8 cellular contexts compared by ENCODE assay signal in genomic region chr1:35556494-35557117, GRCh38. TPM values are rescaled to one million over a fixed set of nuclear protein-coding genes. Genes with fewer than 3 reads are reported as not detected.
DNase-seq lines count a peak whose midpoint lies in the region; ATAC-seq, FAIRE-seq and TF ChIP-seq lines count a peak whose summit lies in the region.

No MANE protein-coding gene starts in this region.

- FAIRE-seq in GM12892 (lab: Jason Lieb, UNC), result no peak

- H3F3A ChIP-seq in neural progenitor cell (ENCODE audit: low read depth), result peaks cover 30% of the 10 kb centered on the region

- no peak for TF ChIP-seq POLR2A in GM12892 (IDR thresholded peaks at IDR 0.05; ENCODE audit: low read depth, low read length)

- H3K4me2 ChIP-seq in neural progenitor cell, result peak overlapping the region; percentile 98

- DNase-seq in DMS 273 (lab: John Stamatoyannopoulos, UW; ENCODE audit: unreplicated experiment) (peak; percentile 49), DMS 273 treated with DMSO at 0.1 percent for 48 hours (lab: John Stamatoyannopoulos, UW) (no peak), NT2/D1 (ENCODE audit: low read depth, low spot score) (no peak), neural progenitor cell (ENCODE audit: low spot score) (no peak), GM12892 (ENCODE audit: insufficient read length) (no peak)

- peaks cover 54% of the 10 kb centered on the region for H3K36me3 ChIP-seq in NT2/D1 (ENCODE audit: insufficient read depth, insufficient read length, low read length)
- peaks cover 0 to 23% of the 10 kb centered on the region in 2 donors for H3K36me3 ChIP-seq in duodenal mucosa (ENCODE audit: control insufficient read depth in 1 of 2, insufficient read depth in 2 of 2, low read length in 2 of 2)
- H3K36me3 ChIP-seq in neural progenitor cell, result no peaks in the 10 kb centered on the region

- ATAC-seq in HG02623 (IDR thresholded peaks at IDR 0.05; ENCODE audit: unreplicated experiment), result no peak
- no peak for ATAC-seq in GM18517 (IDR thresholded peaks at IDR 0.05; ENCODE audit: unreplicated experiment)

- H2AFZ ChIP-seq in neural progenitor cell (replicated peaks), result peak overlapping the region; percentile 97

- H3K4me3 ChIP-seq in NT2/D1 (ENCODE audit: insufficient read length, low read depth) (peak overlapping the region; percentile 89), duodenal mucosa (ENCODE audit: low read depth in 1 of 2, low read length in 2 of 2) (peak overlapping the region; percentile 89 to 93), neural progenitor cell (peak overlapping the region; percentile 97)

- no peak for TF ChIP-seq CTCF in neural progenitor cell (IDR thresholded peaks at IDR 0.05)

- H3K36me3 Mint-ChIP-seq in neural progenitor cell, result peaks cover 15% of the 10 kb centered on the region

- peaks cover 49% of the 10 kb centered on the region for H3K79me2 ChIP-seq in neural progenitor cell (ENCODE audit: low read depth)

- H3K27ac ChIP-seq in duodenal mucosa (ENCODE audit: low read depth, low read length) (peak overlapping the region; percentile 95), neural progenitor cell (no peak overlapping the region)

- H3K27ac Mint-ChIP-seq in neural progenitor cell, result peak overlapping the region; percentile 83

- peaks cover 10% of the 10 kb centered on the region for H3K4me1 ChIP-seq in NT2/D1 (ENCODE audit: insufficient read depth, insufficient read length)
- peaks cover 46 to 52% of the 10 kb centered on the region in 2 donors for H3K4me1 ChIP-seq in duodenal mucosa (ENCODE audit: control insufficient read depth in 1 of 2, insufficient read depth in 2 of 2, low read length in 2 of 2)
- H3K4me1 ChIP-seq in neural progenitor cell, result peaks cover 26% of the 10 kb centered on the region

- no peaks in the 10 kb centered on the region for H3K27me3 ChIP-seq in NT2/D1 (ENCODE audit: insufficient read depth, insufficient read length)
- no peaks in the 10 kb centered on the region for H3K27me3 ChIP-seq in duodenal mucosa (ENCODE audit: control insufficient read depth in 1 of 2, insufficient read depth in 2 of 2, low read length in 2 of 2)
- H3K27me3 ChIP-seq in neural progenitor cell, result no peaks in the 10 kb centered on the region

- peaks cover 45% of the 10 kb centered on the region for H4K20me1 ChIP-seq in neural progenitor cell (ENCODE audit: low read depth)

- no peaks in the 10 kb centered on the region for H3K9me3 ChIP-seq in NT2/D1 (ENCODE audit: insufficient read depth, low read length)
- H3K9me3 ChIP-seq in duodenal mucosa (ENCODE audit: control insufficient read depth in 1 of 2, low read length in 2 of 2), result no peaks in the 10 kb centered on the region
- H3K9me3 ChIP-seq in neural progenitor cell (ENCODE audit: low read depth), result no peaks in the 10 kb centered on the region

- H3K4me1 Mint-ChIP-seq in neural progenitor cell, result peaks cover 37% of the 10 kb centered on the region

- no peaks in the 10 kb centered on the region for H3K9me3 Mint-ChIP-seq in neural progenitor cell

- H3K9ac ChIP-seq in NT2/D1 (ENCODE audit: insufficient read length, low read depth) (peak overlapping the region; percentile 98), duodenal mucosa (ENCODE audit: low read depth in 1 of 2, low read length in 2 of 2) (peak overlapping the region; percentile 68 to 96), neural progenitor cell (peak overlapping the region; percentile 83)

- peak overlapping the region; percentile 98 for H3K4me3 Mint-ChIP-seq in neural progenitor cell

- H3K27me3 Mint-ChIP-seq in neural progenitor cell (ENCODE audit: insufficient read depth, low read depth), result peaks cover 3% of the 10 kb centered on the region

RNA-seq across cellular contexts. Expression of gene KIAA0319L, which starts 0.6 kb away (rescaled TPM):
- 58.2 and 58.3 TPM in 2 replicates for total RNA-seq in neural progenitor cell (ENCODE audit: low replicate concordance)
- polyA plus RNA-seq in GM12892 (2012; ENCODE audit: missing spikeins), result 22.1 TPM

RNA-seq across cellular contexts. Expression of gene NCDN, which starts 1.0 kb away (rescaled TPM):
- total RNA-seq in neural progenitor cell (ENCODE audit: low replicate concordance), result 5.8 and 19.2 TPM in 2 replicates
- polyA plus RNA-seq in GM12892 (2012; ENCODE audit: missing spikeins), result 6.4 TPM

RNA-seq across cellular contexts. Expression of gene TFAP2E, which starts 16.5 kb away (rescaled TPM):
- total RNA-seq in neural progenitor cell (ENCODE audit: low replicate concordance), result not detected in 2 replicates
- 0.66 TPM for polyA plus RNA-seq in GM12892 (2012; ENCODE audit: missing spikeins)
